9 cellular contexts compared by ENCODE assay signal in genomic region chr2:102141915-102142828, GRCh38. TPM values are rescaled to one million over a fixed set of nuclear protein-coding genes. Genes with fewer than 3 reads are reported as not detected.
DNase-seq lines count a peak whose midpoint lies in the region; ATAC-seq, FAIRE-seq and TF ChIP-seq lines count a peak whose summit lies in the region.
"Had no signal": no experiment of that assay in that cellular context is flagged by ENCODE, and none has a peak within 500 bp of the region (broad histone marks: within the 10 kb centered on the region; RNA-seq: fewer than 3 reads in every experiment).

Gene IL1R1 (plus strand): TSS chr2:102142746. CDS start chr2:102157725, 14,979 bp downstream.

- peaks cover 18% of the 10 kb centered on the region for H3K36me3 ChIP-seq in right atrium auricular region
- H3K36me3 ChIP-seq in prostate gland, result no peaks in the 10 kb centered on the region

- in situ Hi-C loops in Caki2 (cut with HindIII; ENCODE audit: low pct_unique_long_range_greater_than_20kb, low sequenced_read_pairs), result no loop called here
- in situ Hi-C loops in astrocyte of the cerebellum (cut with HindIII; ENCODE audit: low sequenced_read_pairs), result no loop called here

- no peaks in the 10 kb centered on the region for H3K27me3 ChIP-seq in right atrium auricular region
- H3K27me3 ChIP-seq in prostate gland (replicated peaks; ENCODE audit: insufficient read depth), result no peaks in the 10 kb centered on the region

- H3K9me3 ChIP-seq in right atrium auricular region (peaks cover 0 to 25% of the 10 kb centered on the region in 2 donors), prostate gland (no peaks in the 10 kb centered on the region)

- TF ChIP-seq CTCF in astrocyte of the cerebellum (IDR thresholded peaks at IDR 0.05; ENCODE audit: low read depth, low read length, missing control alignments), result no peak
- TF ChIP-seq CTCF in right atrium auricular region (IDR thresholded peaks at IDR 0.05), result no peak
- no peak for TF ChIP-seq CTCF in prostate gland (IDR thresholded peaks at IDR 0.05)

- no peak for FAIRE-seq in HTR-8/SVneo (lab: Jason Lieb, UNC)

- H3K27ac ChIP-seq in right atrium auricular region (peak within 1 kb of the TSS; percentile 85 to 93), prostate gland (peak within 1 kb of the TSS; percentile 98)
- H3K27ac ChIP-seq: KMS-11 had no signal

- intact Hi-C loops in prostate gland (cut with DNase I), result loop anchor here (2.0 kb wide), 1 partner anchor 37 kb away; no protein-coding TSS in a partner anchor

- peak; percentile 73 for TF ChIP-seq POLR2A in prostate gland (IDR thresholded peaks at IDR 0.05)

- H3K4me1 ChIP-seq in right atrium auricular region (peaks cover 0 to 27% of the 10 kb centered on the region in 2 donors), prostate gland (replicated peaks) (peaks cover 5% of the 10 kb centered on the region)

- no peak for ATAC-seq in HG03097 (IDR thresholded peaks at IDR 0.05; ENCODE audit: low FRiP score, unreplicated experiment)

- DNase-seq in Caki2 (ENCODE audit: low read depth) (peak; percentile 57), HTR-8/SVneo (ENCODE audit: insufficient read length, low spot score) (peak; percentile 33), astrocyte of the cerebellum (ENCODE audit: low read depth) (peak; percentile 35), right atrium auricular region (ENCODE audit: low spot score) (peak; percentile 81), prostate gland (ENCODE audit: low spot score) (peak; percentile 62), AML-193 (lab: John Stamatoyannopoulos, UW) (no peak), NCI-H2196 (lab: John Stamatoyannopoulos, UW; ENCODE audit: unreplicated experiment) (no peak)

- WGBS in prostate gland, result 15% methylated on average over 45 of the region's 68 CpGs

- H3K4me3 ChIP-seq in astrocyte of the cerebellum (ENCODE audit: low read depth, low read length), result peak within 1 kb of the TSS; percentile 59
- H3K4me3 ChIP-seq in right atrium auricular region, result peak within 1 kb of the TSS; percentile 70 to 74
- H3K4me3 ChIP-seq in prostate gland, result peak within 1 kb of the TSS; percentile 67 to 75

RNA-seq across cellular contexts. Expression of gene IL1R1, which starts in this region (rescaled TPM):
- 1.5 TPM in 1 of 2 replicates, not detected in the other for total RNA-seq in Caki2 (2014; rRNA removed; shearing (Covaris generic); ENCODE audit: low replicate concordance)
- 10 to 100 TPM; 28.7 to 86.2 TPM for total RNA-seq in right atrium auricular region
- total RNA-seq in prostate gland, result 100 to 1,000 TPM; 112 to 289 TPM

Comparison
In these comparisons a context has a peak if more than half of its experiments do, and no peak if none do; other contexts are left out.
1. RNA of gene IL1R1 (total RNA-seq): 112 to 289 TPM in prostate gland and 28.7 to 86.2 TPM in right atrium auricular region; 1.5 TPM in Caki2; every median in the first group is over 10 times any median in the second.
2. DNase-seq: peak in Caki2 (single experiment), HTR-8/SVneo (single experiment), astrocyte of the cerebellum (single experiment), right atrium auricular region (single experiment) and prostate gland (single experiment); none in AML-193 (0 of 2) and NCI-H2196 (single experiment).
3. Peak in every context shown above with its lines, with median percentiles within 50 percentile points of each other: H3K4me3 ChIP-seq.